1 cellular context compared by ENCODE assay signal in genomic region chr7:135557455-135558336, GRCh38.
TF ChIP-seq lines count a peak whose summit lies in the region.

TSS of gene NUP205 (plus strand) at chr7:135557917. CDS start at chr7:135557945, 28 bp downstream.

TF ChIP-seq in GM12878, 131 proteins besides CTCF, POLR2A, EP300 and RAD21 (continued from another document):
- TF ChIP-seq RELB (IDR thresholded peaks at IDR 0.05; ENCODE audit: low read depth) (peak; percentile 86; the same call in 1 of the 2 replicates), POU2F2 (IDR thresholded peaks at IDR 0.05; ENCODE audit: borderline replicate concordance, low read depth, low read length) (peak; percentile 86), CREB1 (IDR thresholded peaks at IDR 0.05; ENCODE audit: low read depth) (peak; percentile 96), IRF5 (IDR thresholded peaks at IDR 0.05; ENCODE audit: borderline replicate concordance) (peak; percentile 97), EZH2 (IDR thresholded peaks at IDR 0.05; ENCODE audit: borderline replicate concordance, control insufficient read depth, low read depth, low read length) (no peak), WRNIP1 (IDR thresholded peaks at IDR 0.05; ENCODE audit: borderline replicate concordance, low read depth, low read length) (peak; percentile 86; the same call in 1 of the 2 replicates), ZNF592 (IDR thresholded peaks at IDR 0.05) (peak; percentile 92), ZBTB11 (CRISPR knock-in tag; IDR thresholded peaks at IDR 0.05) (no peak), POLR2AphosphoS2 (IDR thresholded peaks at IDR 0.05; ENCODE audit: low read depth, low read length) (0 out of 2 replicates have a peak, but pooled peaks have one; percentile 64), E2F8 (IDR thresholded peaks at IDR 0.05; ENCODE audit: low read depth, partially characterized antibody) (peak; percentile 89), BCLAF1 (IDR thresholded peaks at IDR 0.05) (0 out of 2 replicates have a peak, but pooled peaks have one; percentile 8), MYC (IDR thresholded peaks at IDR 0.05; ENCODE audit: insufficient read depth, insufficient read length, insufficient replicate concordance, low read length, severe bottlenecking) (peak; percentile 73)
